Comparison of ENCODE assay signal across 7 cellular contexts in the genomic region with DNA sequence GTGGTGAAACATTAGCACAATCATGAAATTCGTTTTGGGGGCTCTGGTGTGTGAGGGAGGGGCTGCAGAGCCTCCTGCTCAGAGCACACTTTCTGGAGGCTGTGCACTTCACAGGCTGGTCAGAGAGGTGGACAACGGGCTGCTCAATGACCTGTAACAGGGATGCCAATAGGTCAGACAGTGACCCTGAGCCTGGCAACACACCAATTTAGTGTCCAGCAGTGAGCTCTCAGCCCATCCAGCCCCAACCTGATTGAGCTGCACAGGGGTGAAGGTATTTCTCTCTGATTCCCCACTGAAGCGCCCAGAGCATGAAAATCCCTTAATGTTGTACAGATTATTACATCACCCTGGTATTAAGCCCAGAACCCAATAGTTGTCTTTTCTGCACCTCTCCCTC.
"Had no signal": no experiment of that assay in that cellular context is flagged by ENCODE, and none has a peak within 500 bp of the region (broad histone marks: within the 10 kb centered on the region; RNA-seq: fewer than 3 reads in every experiment).

No MANE protein-coding gene starts in this region.

- H3K27ac ChIP-seq: GM23248 had no signal

- H3K9me3 ChIP-seq: HAP-1 had no signal

- H3K36me3 ChIP-seq: HAP-1 had no signal

- DNase-seq: GM23248, GOT3, H7, HFFc6, KBM-7 had no signal

- H3K4me3 ChIP-seq: GM23248, HAP-1 had no signal

- H3K4me1 ChIP-seq: HAP-1 had no signal

- ATAC-seq: HCT116 had no signal
